Comparison of ENCODE assay signal across 8 cellular contexts in the genomic region with DNA sequence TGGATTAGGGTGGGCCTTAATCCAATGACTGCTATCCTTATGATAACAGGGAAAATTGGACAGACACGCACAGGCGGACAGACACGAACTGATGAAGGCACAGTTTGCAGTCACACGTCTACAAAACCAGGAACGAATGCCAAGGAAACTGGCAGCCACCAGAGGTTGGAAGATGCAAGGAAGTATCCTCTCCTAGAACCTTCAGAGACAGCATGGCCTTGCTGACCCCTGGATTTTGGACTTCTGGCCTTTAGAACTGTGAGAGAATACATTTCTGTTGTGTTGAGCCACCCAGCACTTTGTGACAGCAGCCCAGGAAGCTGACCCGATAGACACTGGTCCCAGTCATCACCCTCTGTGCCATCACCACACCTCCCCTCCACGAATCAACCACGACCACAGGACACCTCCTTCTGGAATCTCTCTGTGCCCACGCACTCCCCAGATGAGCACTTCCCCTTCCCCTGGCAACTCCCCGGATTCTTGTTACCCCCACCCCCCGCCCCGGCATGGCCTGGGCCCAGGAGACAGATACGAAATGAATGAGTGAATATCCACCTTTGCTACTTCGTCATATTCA. TPM values are rescaled to one million over a fixed set of nuclear protein-coding genes. Genes with fewer than 3 reads are reported as not detected.
DNase-seq lines count a peak whose midpoint lies in the region; TF ChIP-seq lines count a peak whose summit lies in the region.

No MANE protein-coding gene starts in this region.

- 59 to 64% (median 61%) methylated on average over 13 to 14 of the region's 14 CpGs for WGBS in adrenal gland, 4 donors

- H3K36me3 ChIP-seq in HUES6 (ENCODE audit: control insufficient read depth, insufficient read depth, low read length): no peaks in the 10 kb centered on the region
- H3K36me3 ChIP-seq in adrenal gland (replicated peaks in 1 of 2): no peaks in the 10 kb centered on the region
- no peaks in the 10 kb centered on the region for H3K36me3 ChIP-seq in muscle layer of colon (ENCODE audit: insufficient read depth, low read length)

- H3K27me3 ChIP-seq in HUES6 (ENCODE audit: control insufficient read depth, insufficient read depth, low read length): peaks cover 5% of the 10 kb centered on the region; the same call in 1 of the 2 replicates
- H3K27me3 ChIP-seq in adrenal gland: no peaks in the 10 kb centered on the region
- H3K27me3 ChIP-seq in muscle layer of colon (ENCODE audit: control insufficient read depth in 1 of 2, insufficient read depth in 2 of 2, low read length in 2 of 2): no peaks in the 10 kb centered on the region

- no peaks in the 10 kb centered on the region for H3K9me3 ChIP-seq in HUES6 (ENCODE audit: control insufficient read depth, insufficient read depth, low read depth, low read length)
- H3K9me3 ChIP-seq in adrenal gland (replicated peaks in 1 of 3): no peaks in the 10 kb centered on the region
- no peaks in the 10 kb centered on the region for H3K9me3 ChIP-seq in muscle layer of colon (ENCODE audit: low read length)

- DNase-seq in AG10803 (ENCODE audit: low read depth): no peak
- DNase-seq in adrenal gland: peak in 1 of 7 donors; percentile 23
- no peak for DNase-seq in NCI-H128 (lab: John Stamatoyannopoulos, UW; ENCODE audit: unreplicated experiment)
- DNase-seq in NOMO-1 treated with DMSO at 0.1 percent for 48 hours (lab: John Stamatoyannopoulos, UW; ENCODE audit: unreplicated experiment): no peak
- DNase-seq in GM03348 (ENCODE audit: low spot score): no peak
- DNase-seq in NCI-H82 treated with DMSO at 0.1 percent for 48 hours (lab: John Stamatoyannopoulos, UW; ENCODE audit: unreplicated experiment): no peak

- TF ChIP-seq CTCF in AG10803 (conservative IDR thresholded peaks at IDR 0.05; ENCODE audit: low read length) (no peak), adrenal gland (IDR thresholded peaks at IDR 0.05) (no peak)

- intact Hi-C loops in adrenal gland (cut with DNase I): loop anchor here (2.0 to 10.0 kb wide), 4 partner anchors 34 to 113 kb away; partner anchors contain the start of gene GTF3C5 (in 1 of the 2)

- TF ChIP-seq POLR2A in adrenal gland (IDR thresholded peaks at IDR 0.05): no peak

- H3K9ac ChIP-seq in HUES6 (ENCODE audit: low read length) (no peak overlapping the region), muscle layer of colon (ENCODE audit: low read length) (peak overlapping the region; percentile 36)

- H3K4me3 ChIP-seq in AG10803 (ENCODE audit: low read length) (peak overlapping the region; percentile 54; the same call in 1 of the 2 replicates), HUES6 (ENCODE audit: low read depth, low read length) (peak overlapping the region; percentile 57; the same call in 1 of the 2 replicates), adrenal gland (peak overlapping the region in 1 of 4 donors; percentile 36), muscle layer of colon (ENCODE audit: low read depth in 1 of 2, low read length in 2 of 2) (peak overlapping the region in 1 of 2 donors; percentile 62)

- H3K27ac ChIP-seq in HUES6 (ENCODE audit: low read depth, low read length) (no peak overlapping the region), adrenal gland (peak overlapping the region in 3 of 5 donors; percentile 67 to 77 (median 69)), muscle layer of colon (ENCODE audit: low read depth, low read length) (no peak overlapping the region)

- H3K4me1 ChIP-seq in HUES6 (ENCODE audit: control insufficient read depth, insufficient read depth, low read length): peaks cover 20% of the 10 kb centered on the region
- H3K4me1 ChIP-seq in adrenal gland (replicated peaks in 1 of 2): peaks cover 41 to 63% of the 10 kb centered on the region in 2 donors
- H3K4me1 ChIP-seq in muscle layer of colon (ENCODE audit: insufficient read depth, low read length): peaks cover 41% of the 10 kb centered on the region

RNA-seq across cellular contexts. Expression of gene GBGT1, which starts 18.7 kb away (rescaled TPM):
- 10 to 100 TPM; 14.9 to 67.5 (median 39.7) TPM for total RNA-seq in adrenal gland
- 10 to 100 TPM in 2 of 3 donors, 1 to 10 TPM in 1; 6.7 to 29.0 (median 18.9) TPM for polyA plus RNA-seq in adrenal gland

RNA-seq across cellular contexts. Expression of gene RALGDS, which starts 23.9 kb away (rescaled TPM):
- 100 to 1,000 TPM in 1 of 8 donors, 10 to 100 TPM in 7; 38.9 to 104 (median 67.5) TPM for total RNA-seq in adrenal gland
- 100 to 1,000 TPM in 1 of 3 donors, 10 to 100 TPM in 2; 21.3 to 170 (median 97.8) TPM for polyA plus RNA-seq in adrenal gland

Comparison
In these comparisons a context has a peak if more than half of its experiments do, and no peak if none do; other contexts are left out.
1. H3K27ac ChIP-seq: peak in adrenal gland (3 of 5); none in HUES6 (single experiment) and muscle layer of colon (single experiment).